Comparison of ENCODE assay signal across 2 cellular contexts in the genomic region with DNA sequence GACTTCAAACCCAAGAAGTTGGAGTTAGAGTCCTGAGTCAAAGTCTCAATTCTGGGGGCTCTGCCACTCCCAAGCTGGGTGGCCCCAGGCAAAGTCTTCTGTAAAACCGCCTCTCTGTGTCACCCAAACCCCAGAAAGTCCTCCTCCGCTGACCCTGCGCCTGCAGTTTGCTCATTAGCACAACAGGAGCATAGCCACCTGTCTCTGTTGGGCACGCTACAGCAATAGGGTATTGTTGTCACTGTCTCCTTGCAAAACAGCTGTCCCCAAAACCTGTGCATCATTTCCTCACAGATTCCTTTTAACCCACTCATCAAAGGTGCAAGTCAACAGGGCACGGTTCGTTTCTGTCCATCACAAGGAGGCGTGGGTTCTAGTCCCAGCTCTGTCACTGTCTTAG.
TF ChIP-seq lines count a peak whose summit lies in the region.

No MANE protein-coding gene starts in this region.

TF ChIP-seq in SK-N-SH, 30 proteins besides CTCF, POLR2A, EP300 and RAD21 (continued from another document):
- TF ChIP-seq USF1 (IDR thresholded peaks at IDR 0.05; ENCODE audit: borderline replicate concordance, low read depth) (no peak), JUND (IDR thresholded peaks at IDR 0.05) (no peak), MAX (IDR thresholded peaks at IDR 0.05; ENCODE audit: low read depth) (no peak), RCOR1 (IDR thresholded peaks at IDR 0.05; ENCODE audit: low read length) (no peak), POLR2AphosphoS5 (IDR thresholded peaks at IDR 0.05; ENCODE audit: low read depth, low read length) (no peak), IRF3 (IDR thresholded peaks at IDR 0.05; ENCODE audit: low read depth, low read length) (no peak), ELF1 (IDR thresholded peaks at IDR 0.05) (no peak), RXRA (IDR thresholded peaks at IDR 0.05; ENCODE audit: borderline replicate concordance, low read depth) (no peak), CHD2 (IDR thresholded peaks at IDR 0.05; ENCODE audit: low read length, partially characterized antibody) (no peak), TCF12 (IDR thresholded peaks at IDR 0.05) (no peak), REST (IDR thresholded peaks at IDR 0.05; ENCODE audit: low read depth, low read length) (no peak), MEF2A (IDR thresholded peaks at IDR 0.05; ENCODE audit: borderline replicate concordance, low read depth) (no peak), SMC3 (IDR thresholded peaks at IDR 0.05; ENCODE audit: low read depth, low read length) (no peak)
TF ChIP-seq in SK-N-SH: peak in this region for 0.

TF ChIP-seq in SK-N-SH treated with all-trans-retinoic acid at 6 μM for 48 hours, 23 proteins besides CTCF, POLR2A, EP300 and RAD21 (continued from another document):
- no peak for TF ChIP-seq ZFP30 (CRISPR knock-in tag; IDR thresholded peaks at IDR 0.05)
- TF ChIP-seq TCF4 (CRISPR knock-in tag; IDR thresholded peaks at IDR 0.05; ENCODE audit: borderline replicate concordance), result no peak
- no peak for TF ChIP-seq POU6F1 (CRISPR knock-in tag; IDR thresholded peaks at IDR 0.05; ENCODE audit: borderline replicate concordance, low read depth)
TF ChIP-seq in SK-N-SH treated with all-trans-retinoic acid at 6 μM for 48 hours: peak in this region for 0.
